ENCODE assay signal across 23 cellular contexts in genomic region chr21:38922474-38922873, GRCh38.
"Had no signal": no experiment of that assay in that cellular context is flagged by ENCODE, and none has a peak within 500 bp of the region (broad histone marks: within the 10 kb centered on the region; RNA-seq: fewer than 3 reads in every experiment).

No MANE protein-coding gene starts in this region.

- H3K4me3 ChIP-seq: adrenal gland, breast epithelium, MG63, Peyer's patch, SJCRH30 had no signal

- H3K9me2 ChIP-seq: SK-N-SH had no signal

- H3K4me2 ChIP-seq: KMS-11, SK-N-SH had no signal

- H3K4me1 ChIP-seq: SJCRH30 had no signal

- H3K27me3 ChIP-seq: adrenal gland, breast epithelium, MG63, Peyer's patch, SJCRH30 had no signal

- H3K27ac ChIP-seq: KMS-11, SJCRH30, VCaP had no signal

- H3K36me3 ChIP-seq: adrenal gland, breast epithelium, MG63, Peyer's patch, SJCRH30 had no signal

- H3K9me3 ChIP-seq: adrenal gland, breast epithelium, Peyer's patch, SJCRH30, SK-N-SH had no signal

- DNase-seq: activated CD4-positive, CD25-positive, alpha-beta regulatory T cell; activated CD8-positive, alpha-beta memory T cell treated with anti-CD3 and anti-CD28 coated beads, Interleukin-2, amount 50 U/mL, for 4 hours; activated CD8-positive, alpha-beta T cell treated with anti-CD3 and anti-CD28 coated beads for 36 hours; activated naive CD4-positive, alpha-beta T cell treated with anti-CD3 and anti-CD28 coated beads, Interleukin-2, amount 50 U/mL, for 16 hours; activated naive CD8-positive, alpha-beta T cell treated with anti-CD3 and anti-CD28 coated beads, Interleukin-2, amount 10 ng/mL, durations not matched to agents 7 days and 5 days; adrenal gland; anterior cingulate cortex; caudate nucleus; MV-4-11; NCI-H1092 treated with DMSO at 0.1 percent for 48 hours; NCI-H1417 treated with DMSO at 0.1 percent for 48 hours; NCI-H187; NCI-H2081; NCI-H510A treated with DMSO at 0.1 percent for 48 hours; Right ventricle myocardium superior; SJCRH30; SK-N-SH; T-helper 1 cell had no signal

- H3K9ac ChIP-seq: KMS-11, SK-N-SH had no signal
